In genomic region chr17:59746849-59747445, GRCh38 we compare ENCODE assay signal across 1 cellular context.
TF ChIP-seq lines count a peak whose summit lies in the region.

No MANE protein-coding gene starts in this region.

TF ChIP-seq in WTC11, 78 proteins besides CTCF, POLR2A, EP300 and RAD21 (continued from another document):
- TF ChIP-seq ZNF425 (CRISPR knock-in tag; conservative IDR thresholded peaks at IDR 0.05) (no peak), MXD4 (CRISPR knock-in tag; IDR thresholded peaks at IDR 0.05; ENCODE audit: borderline replicate concordance) (no peak), HMGXB4 (CRISPR knock-in tag; IDR thresholded peaks at IDR 0.05) (no peak), NFE2L1 (CRISPR knock-in tag; IDR thresholded peaks at IDR 0.05) (no peak), ZNF219 (CRISPR knock-in tag; IDR thresholded peaks at IDR 0.05; ENCODE audit: borderline replicate concordance) (no peak)
- TF ChIP-seq, protein P1, sequence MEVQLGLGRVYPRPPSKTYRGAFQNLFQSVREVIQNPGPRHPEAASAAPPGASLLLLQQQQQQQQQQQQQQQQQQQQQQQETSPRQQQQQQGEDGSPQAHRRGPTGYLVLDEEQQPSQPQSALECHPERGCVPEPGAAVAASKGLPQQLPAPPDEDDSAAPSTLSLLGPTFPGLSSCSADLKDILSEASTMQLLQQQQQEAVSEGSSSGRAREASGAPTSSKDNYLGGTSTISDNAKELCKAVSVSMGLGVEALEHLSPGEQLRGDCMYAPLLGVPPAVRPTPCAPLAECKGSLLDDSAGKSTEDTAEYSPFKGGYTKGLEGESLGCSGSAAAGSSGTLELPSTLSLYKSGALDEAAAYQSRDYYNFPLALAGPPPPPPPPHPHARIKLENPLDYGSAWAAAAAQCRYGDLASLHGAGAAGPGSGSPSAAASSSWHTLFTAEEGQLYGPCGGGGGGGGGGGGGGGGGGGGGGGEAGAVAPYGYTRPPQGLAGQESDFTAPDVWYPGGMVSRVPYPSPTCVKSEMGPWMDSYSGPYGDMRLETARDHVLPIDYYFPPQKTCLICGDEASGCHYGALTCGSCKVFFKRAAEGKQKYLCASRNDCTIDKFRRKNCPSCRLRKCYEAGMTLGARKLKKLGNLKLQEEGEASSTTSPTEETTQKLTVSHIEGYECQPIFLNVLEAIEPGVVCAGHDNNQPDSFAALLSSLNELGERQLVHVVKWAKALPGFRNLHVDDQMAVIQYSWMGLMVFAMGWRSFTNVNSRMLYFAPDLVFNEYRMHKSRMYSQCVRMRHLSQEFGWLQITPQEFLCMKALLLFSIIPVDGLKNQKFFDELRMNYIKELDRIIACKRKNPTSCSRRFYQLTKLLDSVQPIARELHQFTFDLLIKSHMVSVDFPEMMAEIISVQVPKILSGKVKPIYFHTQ (CRISPR knock-in tag; IDR thresholded peaks at IDR 0.05) = no peak
